ENCODE assay signal across 29 cellular contexts in the genomic region with DNA sequence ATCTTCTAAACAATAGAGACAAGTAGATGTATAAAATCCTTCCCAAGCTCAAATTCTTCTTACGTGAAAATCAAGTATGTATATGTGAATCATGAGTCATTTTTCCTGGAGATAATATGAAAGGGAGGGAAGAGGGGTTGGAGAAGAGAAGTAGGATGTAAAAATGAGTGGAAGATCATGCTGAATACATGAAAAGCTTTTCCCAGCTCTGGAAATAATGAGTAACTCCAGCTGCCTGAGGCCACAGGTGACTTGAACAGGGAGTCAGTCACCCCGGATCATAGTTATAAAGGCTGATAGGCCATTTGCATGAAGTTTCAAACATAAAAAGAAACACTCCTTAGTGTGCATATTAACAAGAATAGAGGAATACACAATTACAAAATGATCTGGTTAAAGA.
"Had no signal": no experiment of that assay in that cellular context is flagged by ENCODE, and none has a peak within 500 bp of the region (broad histone marks: within the 10 kb centered on the region; RNA-seq: fewer than 3 reads in every experiment).

No MANE protein-coding gene starts in this region.

- DNase-seq: activated CD4-positive, alpha-beta memory T cell treated with anti-CD3 and anti-CD28 coated beads, Interleukin-2, amount 10 ng/mL, durations not matched to agents 7 days and 5 days; activated CD4-positive, alpha-beta T cell treated with anti-CD3 and anti-CD28 coated beads for 1 hour; activated CD4-positive, alpha-beta T cell treated with anti-CD3 and anti-CD28 coated beads for 48 hours; activated CD4-positive, CD25-positive, alpha-beta regulatory T cell; activated CD8-positive, alpha-beta memory T cell treated with anti-CD3 and anti-CD28 coated beads for 24 hours; activated CD8-positive, alpha-beta memory T cell treated with anti-CD3 and anti-CD28 coated beads, Interleukin-2, amount 10 ng/mL, durations not matched to agents 7 days and 5 days; activated CD8-positive, alpha-beta memory T cell treated with anti-CD3 and anti-CD28 coated beads, Interleukin-2, amount 50 U/mL, for 48 hours; activated effector memory CD4-positive, alpha-beta T cell treated with Interleukin-2 at 50 U/mL for 16 hours; activated naive CD4-positive, alpha-beta T cell treated with anti-CD3 and anti-CD28 coated beads, Interleukin-2, amount 10 ng/mL, durations not matched to agents 7 days and 5 days; activated naive CD8-positive, alpha-beta T cell treated with anti-CD3 and anti-CD28 coated beads, Interleukin-2, amount 50 U/mL, for 24 hours; activated T-cell treated with anti-CD3 and anti-CD28 coated beads, Interleukin-2, amount 50 U/mL, for 48 hours; amygdala; IMR-90; NCI-H1105 treated with DMSO at 0.1 percent for 48 hours; NCI-H1436; NCI-H1694; NCI-H1930; NCI-H2081 treated with DMSO at 0.1 percent for 48 hours; NCI-H345; NCI-H510A; Peyer's patch; RPMI8226; SW 1271; T-helper 1 cell; T-helper 2 cell; T-helper 9 cell; WERI-Rb-1 had no signal

- H3K9me3 ChIP-seq: ascending aorta, Peyer's patch had no signal

- H3K4me3 ChIP-seq: ascending aorta, K562, Peyer's patch had no signal

- H3K4me1 ChIP-seq: ascending aorta, Peyer's patch had no signal

- H3K36me3 ChIP-seq: ascending aorta, Peyer's patch, WERI-Rb-1 had no signal

- H3K27me3 ChIP-seq: ascending aorta, Peyer's patch had no signal

- H3K27ac ChIP-seq: ascending aorta, Peyer's patch, WERI-Rb-1 had no signal

- ATAC-seq: activated CD8-positive, alpha-beta memory T cell treated with anti-CD3 and anti-CD28 coated beads, Interleukin-2, amount 10 ng/mL, durations not matched to agents 7 days and 5 days; activated naive CD8-positive, alpha-beta T cell treated with anti-CD3 and anti-CD28 coated beads, Interleukin-2, amount 50 U/mL, for 24 hours; K562 had no signal
